In genomic region chr12:57053146-57053545, GRCh38 we compare ENCODE assay signal across 11 cellular contexts. TPM values are rescaled to one million over a fixed set of nuclear protein-coding genes. Genes with fewer than 3 reads are reported as not detected.
"Had no signal": no experiment of that assay in that cellular context is flagged by ENCODE, and none has a peak within 500 bp of the region (broad histone marks: within the 10 kb centered on the region; RNA-seq: fewer than 3 reads in every experiment).

No MANE protein-coding gene starts in this region.

RNA-seq across cellular contexts. Expression of gene MYO1A, which starts 3.2 kb away (rescaled TPM):
- total RNA-seq: ascending aorta, cardiac muscle cell, chondrocyte had no signal

RNA-seq across cellular contexts. Expression of gene TAC3, which starts 36.8 kb away (rescaled TPM):
- total RNA-seq: activated T-helper 2 cell treated with anti-CD3 and anti-CD28 coated beads, Interferon-gamma antibody, Interleukin-2, Interleukin-4, amounts not matched to agents 10 μg/mL and 5 μg/mL and 100 μg/mL, durations not matched to agents 14 hours and 24 hours and 36 hours; aorta; ascending aorta; body of pancreas; breast epithelium; bronchial epithelial cell; cardiac septum; cerebellum; chondrocyte had no signal
- polyA plus RNA-seq: adipose tissue had no signal
